10 cellular contexts compared by ENCODE assay signal in the genomic region with DNA sequence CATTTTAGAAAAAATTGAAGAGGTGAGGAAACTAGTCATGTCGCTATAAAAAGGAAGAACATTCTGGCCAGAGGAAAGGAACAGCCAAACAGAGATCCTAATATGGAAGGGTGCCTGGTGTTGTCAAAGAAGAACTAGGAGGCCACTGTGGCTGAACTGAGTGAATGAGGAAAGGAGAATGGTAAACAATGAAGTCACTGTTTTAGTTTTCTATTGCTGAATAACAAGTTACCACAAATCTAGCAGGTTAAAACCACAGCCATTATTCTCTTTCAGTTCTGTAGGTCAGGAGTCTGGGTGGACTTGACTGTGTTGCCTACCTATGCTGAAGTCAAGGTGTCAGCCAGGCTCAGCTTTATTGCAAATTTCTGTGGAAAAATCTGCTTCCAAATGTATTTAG.
A peak's percentile ranks its signal among the peaks of the same experiment; 100 is the strongest.
DNase-seq lines count a peak whose midpoint lies in the region; ATAC-seq and TF ChIP-seq lines count a peak whose summit lies in the region.
"Had no signal": no experiment of that assay in that cellular context is flagged by ENCODE, and none has a peak within 500 bp of the region (broad histone marks: within the 10 kb centered on the region; RNA-seq: fewer than 3 reads in every experiment).

No MANE protein-coding gene starts in this region.

- no peaks in the 10 kb centered on the region for H3K9me3 ChIP-seq in upper lobe of right lung

- H3K4me1 ChIP-seq in upper lobe of right lung, result no peaks in the 10 kb centered on the region

- TF ChIP-seq CTCF in upper lobe of right lung (IDR thresholded peaks at IDR 0.05), result no peak

- intact Hi-C loops in upper lobe of right lung (cut with DNase I), result no loop called here

- H3K4me3 ChIP-seq in upper lobe of right lung, result no peak overlapping the region

- peak; percentile 5 for DNase-seq in NCI-H2107 treated with DMSO at 0.1 percent for 48 hours (lab: John Stamatoyannopoulos, UW; ENCODE audit: unreplicated experiment)
- DNase-seq in NCI-H2107 (lab: John Stamatoyannopoulos, UW), result no peak
- DNase-seq in substantia nigra (lab: John Stamatoyannopoulos, UW), result peak in 2 of 49 donors; percentile 9 to 33
- no peak for DNase-seq in NCI-H1436 treated with DMSO at 0.1 percent for 48 hours (lab: John Stamatoyannopoulos, UW)
- DNase-seq in upper lobe of right lung, result no peak
- DNase-seq in SK-N-DZ (ENCODE audit: low spot score), result no peak
- DNase-seq: activated T-cell treated with anti-CD3 and anti-CD28 coated beads, Interleukin-2, amount 50 U/mL, for 4 hours had no signal

- H3K27ac ChIP-seq in substantia nigra (ENCODE audit: low read depth, low read length, poor library complexity, severe bottlenecking) (peak overlapping the region; percentile 86), upper lobe of right lung (no peak overlapping the region)
- H3K27ac ChIP-seq: 22Rv1 had no signal

- H3K36me3 ChIP-seq in upper lobe of right lung, result no peaks in the 10 kb centered on the region

- H3K27me3 ChIP-seq in upper lobe of right lung, result no peaks in the 10 kb centered on the region

- peak; percentile 85 for ATAC-seq in HG02798 (IDR thresholded peaks at IDR 0.05; ENCODE audit: poor library complexity, unreplicated experiment)
- ATAC-seq in HG03575 (IDR thresholded peaks at IDR 0.05; ENCODE audit: extremely low read depth, insufficient number of reproducible peaks, low FRiP score, unreplicated experiment), result peak; percentile 83
- no peak for ATAC-seq in upper lobe of right lung
- ATAC-seq: activated T-cell treated with anti-CD3 and anti-CD28 coated beads, Interleukin-2, amount 50 U/mL, for 4 hours had no signal
